ENCODE assay signal across 8 cellular contexts in genomic region chr15:84034831-84035753, GRCh38.
DNase-seq lines count a peak whose midpoint lies in the region; ATAC-seq and TF ChIP-seq lines count a peak whose summit lies in the region.

No MANE protein-coding gene starts in this region.

- DNase-seq in CD14-positive monocyte (ENCODE audit: low spot score): no peak
- DNase-seq in HFFc6: no peak
- peak; percentile 57 for DNase-seq in SKM-1 treated with dmso at 0.1 percent for 144 hours (lab: John Stamatoyannopoulos, UW; ENCODE audit: unreplicated experiment)
- DNase-seq in left ventricle myocardium inferior: no peak
- no peak for DNase-seq in transverse colon
- no peak for DNase-seq in natural killer cell
- no peak for DNase-seq in NCI-H2196 (lab: John Stamatoyannopoulos, UW; ENCODE audit: unreplicated experiment)
- DNase-seq in amygdala (lab: John Stamatoyannopoulos, UW): no peak

- no peak for TF ChIP-seq EP300 in transverse colon (IDR thresholded peaks at IDR 0.05; ENCODE audit: low read depth)

- H3K27me3 ChIP-seq in left ventricle myocardium inferior (ENCODE audit: low read depth) (no peaks in the 10 kb centered on the region), transverse colon (no peaks in the 10 kb centered on the region)

- H3K9me3 ChIP-seq in left ventricle myocardium inferior (replicated peaks): peaks cover under 1% of the 10 kb centered on the region
- H3K9me3 ChIP-seq in transverse colon: no peaks in the 10 kb centered on the region

- H3K36me3 Mint-ChIP-seq in CD14-positive monocyte (no peaks in the 10 kb centered on the region), HFFc6 (ENCODE audit: low read depth) (no peaks in the 10 kb centered on the region), natural killer cell (no peaks in the 10 kb centered on the region)

- in situ Hi-C loops in transverse colon (cut with MboI; ENCODE audit: low pct_ligation_motif_present in 1 of 4, low pct_unique_long_range_greater_than_20kb in 1 of 4, low sequenced_read_pairs in 3 of 4): loop anchor here (10.0 to 25.0 kb wide), 2 partner anchors 470 to 473 kb away; no protein-coding TSS in a partner anchor

- no peak for TF ChIP-seq POLR2A in transverse colon (IDR thresholded peaks at IDR 0.05)

- H3K27ac ChIP-seq in left ventricle myocardium inferior (replicated peaks) (no peak overlapping the region), transverse colon (no peak overlapping the region)

- H3K4me1 ChIP-seq in left ventricle myocardium inferior: no peaks in the 10 kb centered on the region
- no peaks in the 10 kb centered on the region for H3K4me1 ChIP-seq in transverse colon

- H3K27ac Mint-ChIP-seq in CD14-positive monocyte (no peak overlapping the region), HFFc6 (no peak overlapping the region), natural killer cell (no peak overlapping the region)

- H3K36me3 ChIP-seq in left ventricle myocardium inferior (peaks cover 10% of the 10 kb centered on the region), transverse colon (no peaks in the 10 kb centered on the region)

- H3K4me3 ChIP-seq in left ventricle myocardium inferior (no peak overlapping the region), transverse colon (no peak overlapping the region)

- intact Hi-C loops in CD14-positive monocyte (cut with micrococcal nuclease) (no loop called here), left ventricle myocardium inferior (cut with micrococcal nuclease) (loop anchor here (5.0 kb wide), 1 partner anchor 463 kb away; no protein-coding TSS in a partner anchor), transverse colon (cut with DNase I; ENCODE audit: low total_unique reads) (loop anchor here (10.0 kb wide), 1 partner anchor 600 kb away; no protein-coding TSS in a partner anchor), natural killer cell (cut with micrococcal nuclease) (no loop called here)

- peaks cover 1 to 11% (median 6%) of the 10 kb centered on the region in 3 donors for H3K27me3 Mint-ChIP-seq in CD14-positive monocyte (ENCODE audit: low read depth in 3 of 3)
- H3K27me3 Mint-ChIP-seq in HFFc6 (ENCODE audit: insufficient read depth): no peaks in the 10 kb centered on the region
- no peaks in the 10 kb centered on the region for H3K27me3 Mint-ChIP-seq in natural killer cell (ENCODE audit: low read depth in 2 of 2)

- H3K4me3 Mint-ChIP-seq in CD14-positive monocyte (no peak overlapping the region), HFFc6 (no peak overlapping the region), natural killer cell (no peak overlapping the region)

- WGBS in transverse colon (ENCODE audit: low coverage in 1 of 2), 2 donors: 0 to 14% methylated on average over 1 to 3 of the region's 3 CpGs

- H3K9me3 Mint-ChIP-seq in CD14-positive monocyte (peaks cover 0 to 4% (median 0%) of the 10 kb centered on the region in 7 donors), HFFc6 (peaks cover 42% of the 10 kb centered on the region), natural killer cell (no peaks in the 10 kb centered on the region)

- ATAC-seq in natural killer cell: no peak

- TF ChIP-seq CTCF in CD14-positive monocyte (IDR thresholded peaks at IDR 0.05) (peak; percentile 20), HFFc6 (IDR thresholded peaks at IDR 0.05) (peak; percentile 8), left ventricle myocardium inferior (IDR thresholded peaks at IDR 0.05; ENCODE audit: borderline replicate concordance) (peak; percentile 62), transverse colon (IDR thresholded peaks at IDR 0.05) (peak in 4 of 5 experiments; percentile 18 to 42 (median 30)), natural killer cell (IDR thresholded peaks at IDR 0.05) (no peak)

- H3K4me1 Mint-ChIP-seq in CD14-positive monocyte: no peaks in the 10 kb centered on the region
- no peaks in the 10 kb centered on the region for H3K4me1 Mint-ChIP-seq in HFFc6 (ENCODE audit: low read depth)
- H3K4me1 Mint-ChIP-seq in natural killer cell: no peaks in the 10 kb centered on the region

Comparison
In these comparisons a context has a peak if more than half of its experiments do, and no peak if none do; other contexts are left out.
1. intact Hi-C loops: an anchor here in left ventricle myocardium inferior (5.0 kb wide) and transverse colon (10.0 kb wide); none called in CD14-positive monocyte and natural killer cell.